35 cellular contexts compared by ENCODE assay signal in genomic region chr19:14039181-14039580, GRCh38. TPM values are rescaled to one million over a fixed set of nuclear protein-coding genes. Genes with fewer than 3 reads are reported as not detected.
"Had no signal": no experiment of that assay in that cellular context is flagged by ENCODE, and none has a peak within 500 bp of the region (broad histone marks: within the 10 kb centered on the region; RNA-seq: fewer than 3 reads in every experiment).

No MANE protein-coding gene starts in this region.

- DNase-seq: activated CD4-positive, alpha-beta T cell treated with anti-CD3 and anti-CD28 coated beads, Interleukin-2, amount 50 U/mL, for 1 hour; activated CD4-positive, CD25-positive, alpha-beta regulatory T cell treated with anti-CD3 and anti-CD28 coated beads, Interleukin-2, amount 50 U/mL, for 72 hours; activated naive CD4-positive, alpha-beta T cell treated with Interleukin-2 at 50 U/mL for 16 hours; activated naive CD8-positive, alpha-beta T cell treated with anti-CD3 and anti-CD28 coated beads for 36 hours; activated T-cell treated with anti-CD3 and anti-CD28 coated beads for 4 hours; activated T-cell treated with anti-CD3 and anti-CD28 coated beads, Interleukin-2, amount 50 U/mL, for 72 hours; amniotic stem cell; brain microvascular endothelial cell; dorsolateral prefrontal cortex; effector memory CD4-positive, alpha-beta T cell; erythroblast; gastrocnemius medialis; glutamatergic neuron; left lung; mesendoderm; nephron progenitor cell; ovary; stimulated activated CD4-positive, alpha-beta T cell treated with anti-CD3 and anti-CD28 coated beads, Interleukin-12 subunit alpha, Interleukin-12 subunit beta, amount 100 ng/mL, for 4 hours; stimulated activated CD4-positive, alpha-beta T cell treated with anti-CD3 and anti-CD28 coated beads, Interleukin-4, amount 100 ng/mL, for 1 hour; stimulated activated naive CD8-positive, alpha-beta T cell treated with anti-CD3 and anti-CD28 coated beads, Interleukin-15, Interleukin-2, amounts not matched to agents 100 U/mL and 50 U/mL, for 24 hours; T-helper 2 cell; testis; transverse colon had no signal

- H3K4me3 ChIP-seq: coronary artery, dorsolateral prefrontal cortex, gastrocnemius medialis, left lung, lung, ovary, skin epidermis, testis, transverse colon had no signal

- ATAC-seq: activated T-cell treated with anti-CD3 and anti-CD28 coated beads, Interleukin-2, amount 50 U/mL, for 72 hours; gastrocnemius medialis; left lung; sciatic nerve; stimulated activated naive CD8-positive, alpha-beta T cell treated with anti-CD3 and anti-CD28 coated beads, Interleukin-15, Interleukin-2, amounts not matched to agents 100 U/mL and 50 U/mL, for 24 hours had no signal

- H3K9me3 ChIP-seq: gastrocnemius medialis, left lung, neutrophil, ovary, testis, transverse colon had no signal

- H3K9me3 Mint-ChIP-seq: activated naive CD8-positive, alpha-beta T cell treated with anti-CD3 and anti-CD28 coated beads for 36 hours; activated T-cell treated with anti-CD3 and anti-CD28 coated beads, Interleukin-2, amount 50 U/mL, for 72 hours; nephron progenitor cell had no signal

- H3K27me3 ChIP-seq: brain microvascular endothelial cell, dorsolateral prefrontal cortex, gastrocnemius medialis, left lung, neutrophil, ovary, testis, transverse colon had no signal

- H3K36me3 ChIP-seq: brain microvascular endothelial cell, gastrocnemius medialis, neutrophil, ovary, transverse colon had no signal

- H3K27ac ChIP-seq: brain microvascular endothelial cell, coronary artery, dorsolateral prefrontal cortex, gastrocnemius medialis, left lung, neutrophil, ovary, skin epidermis, testis, transverse colon had no signal

- H3K4me3 Mint-ChIP-seq: activated naive CD8-positive, alpha-beta T cell treated with anti-CD3 and anti-CD28 coated beads for 36 hours; activated T-cell treated with anti-CD3 and anti-CD28 coated beads, Interleukin-2, amount 50 U/mL, for 72 hours; nephron progenitor cell had no signal

- H3K27ac Mint-ChIP-seq: activated naive CD8-positive, alpha-beta T cell treated with anti-CD3 and anti-CD28 coated beads for 36 hours; nephron progenitor cell; progenitor cell of endocrine pancreas had no signal

- H3K27me3 Mint-ChIP-seq: activated naive CD8-positive, alpha-beta T cell treated with anti-CD3 and anti-CD28 coated beads for 36 hours; progenitor cell of endocrine pancreas had no signal

RNA-seq across cellular contexts. Expression of gene RLN3, which starts 11.2 kb away (rescaled TPM):
- total RNA-seq: activated naive CD8-positive, alpha-beta T cell treated with anti-CD3 and anti-CD28 coated beads for 36 hours; activated T-cell treated with anti-CD3 and anti-CD28 coated beads, Interleukin-2, amount 50 U/mL, for 72 hours; astrocyte; cardiac septum; cerebellum; dorsolateral prefrontal cortex; gastrocnemius medialis; left lung; mononuclear cell; ovary; progenitor cell of endocrine pancreas; renal cortical epithelial cell; sciatic nerve; testis; transverse colon; urinary bladder had no signal
- polyA plus RNA-seq: ovary, urinary bladder had no signal

RNA-seq across cellular contexts. Expression of gene PALM3, which starts 22.7 kb away (rescaled TPM):
- total RNA-seq: activated naive CD8-positive, alpha-beta T cell treated with anti-CD3 and anti-CD28 coated beads for 36 hours; gastrocnemius medialis had no signal
